2 cellular contexts compared by ENCODE assay signal in the genomic region with DNA sequence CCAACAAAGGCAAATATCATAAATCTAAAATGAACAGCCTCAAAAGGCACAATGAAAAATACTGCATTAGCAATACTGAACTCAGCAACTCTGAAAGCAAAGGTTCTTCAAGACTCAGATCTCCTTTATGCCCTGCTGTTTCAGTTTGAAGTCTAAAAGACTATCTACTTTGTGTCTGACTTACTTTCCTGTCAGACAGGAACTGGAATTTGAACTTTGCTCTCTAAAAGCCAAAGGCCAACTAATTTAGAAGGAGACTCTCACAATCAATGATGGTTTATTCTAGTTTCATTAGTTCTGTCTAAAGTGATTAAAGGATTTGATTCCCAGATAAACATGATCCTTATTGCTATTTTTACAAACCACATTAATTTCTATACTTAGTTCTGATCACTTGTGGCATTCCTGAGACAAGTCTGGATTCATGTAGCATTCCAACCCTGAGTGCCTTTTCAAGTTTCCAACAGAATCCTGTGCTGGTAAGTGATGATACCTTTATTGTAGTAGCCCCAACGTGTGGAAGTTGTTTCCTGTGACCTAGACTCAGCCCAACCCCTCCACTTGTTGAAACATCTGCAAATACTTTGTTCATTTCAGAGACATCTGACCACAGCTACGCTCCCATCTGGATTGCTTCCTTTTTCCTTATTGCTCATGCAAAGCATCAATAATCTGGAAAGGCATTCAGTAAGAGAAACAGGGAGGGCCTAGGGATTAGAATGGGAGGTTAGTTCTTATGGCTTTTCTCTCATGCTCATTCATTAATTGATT.
A peak's percentile ranks its signal among the peaks of the same experiment; 100 is the strongest.
TF ChIP-seq lines count a peak whose summit lies in the region.

No MANE protein-coding gene starts in this region.

TF ChIP-seq in GM12878, 131 proteins besides CTCF, POLR2A, EP300 and RAD21 (continued from another document):
- TF ChIP-seq, protein P1, sequence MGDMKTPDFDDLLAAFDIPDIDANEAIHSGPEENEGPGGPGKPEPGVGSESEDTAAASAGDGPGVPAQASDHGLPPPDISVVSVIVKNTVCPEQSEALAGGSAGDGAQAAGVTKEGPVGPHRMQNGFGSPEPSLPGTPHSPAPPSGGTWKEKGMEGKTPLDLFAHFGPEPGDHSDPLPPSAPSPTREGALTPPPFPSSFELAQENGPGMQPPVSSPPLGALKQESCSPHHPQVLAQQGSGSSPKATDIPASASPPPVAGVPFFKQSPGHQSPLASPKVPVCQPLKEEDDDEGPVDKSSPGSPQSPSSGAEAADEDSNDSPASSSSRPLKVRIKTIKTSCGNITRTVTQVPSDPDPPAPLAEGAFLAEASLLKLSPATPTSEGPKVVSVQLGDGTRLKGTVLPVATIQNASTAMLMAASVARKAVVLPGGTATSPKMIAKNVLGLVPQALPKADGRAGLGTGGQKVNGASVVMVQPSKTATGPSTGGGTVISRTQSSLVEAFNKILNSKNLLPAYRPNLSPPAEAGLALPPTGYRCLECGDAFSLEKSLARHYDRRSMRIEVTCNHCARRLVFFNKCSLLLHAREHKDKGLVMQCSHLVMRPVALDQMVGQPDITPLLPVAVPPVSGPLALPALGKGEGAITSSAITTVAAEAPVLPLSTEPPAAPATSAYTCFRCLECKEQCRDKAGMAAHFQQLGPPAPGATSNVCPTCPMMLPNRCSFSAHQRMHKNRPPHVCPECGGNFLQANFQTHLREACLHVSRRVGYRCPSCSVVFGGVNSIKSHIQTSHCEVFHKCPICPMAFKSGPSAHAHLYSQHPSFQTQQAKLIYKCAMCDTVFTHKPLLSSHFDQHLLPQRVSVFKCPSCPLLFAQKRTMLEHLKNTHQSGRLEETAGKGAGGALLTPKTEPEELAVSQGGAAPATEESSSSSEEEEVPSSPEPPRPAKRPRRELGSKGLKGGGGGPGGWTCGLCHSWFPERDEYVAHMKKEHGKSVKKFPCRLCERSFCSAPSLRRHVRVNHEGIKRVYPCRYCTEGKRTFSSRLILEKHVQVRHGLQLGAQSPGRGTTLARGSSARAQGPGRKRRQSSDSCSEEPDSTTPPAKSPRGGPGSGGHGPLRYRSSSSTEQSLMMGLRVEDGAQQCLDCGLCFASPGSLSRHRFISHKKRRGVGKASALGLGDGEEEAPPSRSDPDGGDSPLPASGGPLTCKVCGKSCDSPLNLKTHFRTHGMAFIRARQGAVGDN (IDR thresholded peaks at IDR 0.05): peak; percentile 64; the same call in 1 of the 2 replicates
- TF ChIP-seq JUND (IDR thresholded peaks at IDR 0.05; ENCODE audit: low read depth, low read length): no peak
- TF ChIP-seq MEF2B (IDR thresholded peaks at IDR 0.05; ENCODE audit: partially characterized antibody, poor library complexity, severe bottlenecking): no peak
- peak; percentile 75 for TF ChIP-seq NR2F1 (conservative IDR thresholded peaks at IDR 0.05)

TF ChIP-seq in liver, 16 proteins besides CTCF, POLR2A, EP300 and RAD21 (continued from another document):
- TF ChIP-seq, protein P2, sequence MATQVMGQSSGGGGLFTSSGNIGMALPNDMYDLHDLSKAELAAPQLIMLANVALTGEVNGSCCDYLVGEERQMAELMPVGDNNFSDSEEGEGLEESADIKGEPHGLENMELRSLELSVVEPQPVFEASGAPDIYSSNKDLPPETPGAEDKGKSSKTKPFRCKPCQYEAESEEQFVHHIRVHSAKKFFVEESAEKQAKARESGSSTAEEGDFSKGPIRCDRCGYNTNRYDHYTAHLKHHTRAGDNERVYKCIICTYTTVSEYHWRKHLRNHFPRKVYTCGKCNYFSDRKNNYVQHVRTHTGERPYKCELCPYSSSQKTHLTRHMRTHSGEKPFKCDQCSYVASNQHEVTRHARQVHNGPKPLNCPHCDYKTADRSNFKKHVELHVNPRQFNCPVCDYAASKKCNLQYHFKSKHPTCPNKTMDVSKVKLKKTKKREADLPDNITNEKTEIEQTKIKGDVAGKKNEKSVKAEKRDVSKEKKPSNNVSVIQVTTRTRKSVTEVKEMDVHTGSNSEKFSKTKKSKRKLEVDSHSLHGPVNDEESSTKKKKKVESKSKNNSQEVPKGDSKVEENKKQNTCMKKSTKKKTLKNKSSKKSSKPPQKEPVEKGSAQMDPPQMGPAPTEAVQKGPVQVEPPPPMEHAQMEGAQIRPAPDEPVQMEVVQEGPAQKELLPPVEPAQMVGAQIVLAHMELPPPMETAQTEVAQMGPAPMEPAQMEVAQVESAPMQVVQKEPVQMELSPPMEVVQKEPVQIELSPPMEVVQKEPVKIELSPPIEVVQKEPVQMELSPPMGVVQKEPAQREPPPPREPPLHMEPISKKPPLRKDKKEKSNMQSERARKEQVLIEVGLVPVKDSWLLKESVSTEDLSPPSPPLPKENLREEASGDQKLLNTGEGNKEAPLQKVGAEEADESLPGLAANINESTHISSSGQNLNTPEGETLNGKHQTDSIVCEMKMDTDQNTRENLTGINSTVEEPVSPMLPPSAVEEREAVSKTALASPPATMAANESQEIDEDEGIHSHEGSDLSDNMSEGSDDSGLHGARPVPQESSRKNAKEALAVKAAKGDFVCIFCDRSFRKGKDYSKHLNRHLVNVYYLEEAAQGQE (IDR thresholded peaks at IDR 0.05): no peak
- no peak for TF ChIP-seq GABPA (IDR thresholded peaks at IDR 0.05 in 1 of 2, conservative IDR thresholded peaks at IDR 0.05 in 1 of 2)
- no peak for TF ChIP-seq TAF1 (conservative IDR thresholded peaks at IDR 0.05)
- no peak for TF ChIP-seq ZBTB33 (IDR thresholded peaks at IDR 0.05)
- no peak for TF ChIP-seq FOXA2 (IDR thresholded peaks at IDR 0.05)
- TF ChIP-seq MAX (IDR thresholded peaks at IDR 0.05): no peak
- TF ChIP-seq RXRA (IDR thresholded peaks at IDR 0.05): peak; percentile 20 to 24
- peak; percentile 53 for TF ChIP-seq HNF4G (IDR thresholded peaks at IDR 0.05)
- TF ChIP-seq, protein P3, sequence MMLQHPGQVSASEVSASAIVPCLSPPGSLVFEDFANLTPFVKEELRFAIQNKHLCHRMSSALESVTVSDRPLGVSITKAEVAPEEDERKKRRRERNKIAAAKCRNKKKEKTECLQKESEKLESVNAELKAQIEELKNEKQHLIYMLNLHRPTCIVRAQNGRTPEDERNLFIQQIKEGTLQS (IDR thresholded peaks at IDR 0.05): no peak
- no peak for TF ChIP-seq JUND (IDR thresholded peaks at IDR 0.05)
- no peak for TF ChIP-seq YY1 (IDR thresholded peaks at IDR 0.05)
- TF ChIP-seq FOXA1 (IDR thresholded peaks at IDR 0.05): no peak
- no peak for TF ChIP-seq EGR1 (IDR thresholded peaks at IDR 0.05; ENCODE audit: low read depth in 2 of 2)
